In genomic region chr2:240451108-240451611, GRCh38 we compare ENCODE assay signal across 12 cellular contexts. TPM values are rescaled to one million over a fixed set of nuclear protein-coding genes. Genes with fewer than 3 reads are reported as not detected.
DNase-seq lines count a peak whose midpoint lies in the region; ATAC-seq and TF ChIP-seq lines count a peak whose summit lies in the region.
"Had no signal": no experiment of that assay in that cellular context is flagged by ENCODE, and none has a peak within 500 bp of the region (broad histone marks: within the 10 kb centered on the region; RNA-seq: fewer than 3 reads in every experiment).

No MANE protein-coding gene starts in this region.

- H3K9me3 ChIP-seq in SK-N-SH (no peaks in the 10 kb centered on the region), neural cell (ENCODE audit: low read length) (no peaks in the 10 kb centered on the region), vagina (no peaks in the 10 kb centered on the region)

- H3K27me3 ChIP-seq in SK-N-SH (ENCODE audit: insufficient read depth) (no peaks in the 10 kb centered on the region), neural cell (ENCODE audit: insufficient read depth, low read depth, low read length) (no peaks in the 10 kb centered on the region), vagina (no peaks in the 10 kb centered on the region)

- TF ChIP-seq EP300 in SK-N-SH (IDR thresholded peaks at IDR 0.05; ENCODE audit: borderline replicate concordance in 1 of 2, low read depth in 1 of 2, low read length in 1 of 2) (no peak), neural cell (conservative IDR thresholded peaks at IDR 0.05; ENCODE audit: poor library complexity, severe bottlenecking) (no peak)

- peaks cover 20% of the 10 kb centered on the region for H3K27me3 Mint-ChIP-seq in glutamatergic neuron (ENCODE audit: unreplicated experiment)
- peaks cover 34% of the 10 kb centered on the region for H3K27me3 Mint-ChIP-seq in activated CD8-positive, alpha-beta T cell treated with anti-CD3 and anti-CD28 coated beads, Interleukin-2, amount 10 ng/mL, durations not matched to agents 7 days and 5 days (ENCODE audit: low read depth)

- H2AFZ ChIP-seq in SK-N-SH (ENCODE audit: low read depth) (no peak overlapping the region), neural cell (ENCODE audit: low read depth, low read length) (no peak overlapping the region)

- H3K9me3 Mint-ChIP-seq in glutamatergic neuron (ENCODE audit: unreplicated experiment): peaks cover 12% of the 10 kb centered on the region
- H3K9me3 Mint-ChIP-seq in activated CD8-positive, alpha-beta T cell treated with anti-CD3 and anti-CD28 coated beads, Interleukin-2, amount 10 ng/mL, durations not matched to agents 7 days and 5 days (ENCODE audit: insufficient read depth): no peaks in the 10 kb centered on the region
- H3K9me3 Mint-ChIP-seq: activated T-cell treated with anti-CD3 and anti-CD28 coated beads, Interleukin-2, amount 50 U/mL, for 24 hours had no signal

- H3K27ac Mint-ChIP-seq in glutamatergic neuron (ENCODE audit: unreplicated experiment): no peak overlapping the region
- H3K27ac Mint-ChIP-seq in activated CD8-positive, alpha-beta T cell treated with anti-CD3 and anti-CD28 coated beads, Interleukin-2, amount 10 ng/mL, durations not matched to agents 7 days and 5 days: no peak overlapping the region
- H3K27ac Mint-ChIP-seq: activated T-cell treated with anti-CD3 and anti-CD28 coated beads, Interleukin-2, amount 50 U/mL, for 24 hours had no signal

- no peaks in the 10 kb centered on the region for H3K36me3 ChIP-seq in SK-N-SH (replicated peaks in 1 of 2; ENCODE audit: control insufficient read depth in 1 of 2, insufficient read depth in 2 of 2, low read length in 1 of 2)
- no peaks in the 10 kb centered on the region for H3K36me3 ChIP-seq in neural cell (ENCODE audit: insufficient read depth, low read length)
- no peaks in the 10 kb centered on the region for H3K36me3 ChIP-seq in vagina

- peaks cover 75% of the 10 kb centered on the region for H4K20me1 ChIP-seq in SK-N-SH (ENCODE audit: insufficient read depth)
- no peaks in the 10 kb centered on the region for H4K20me1 ChIP-seq in neural cell (ENCODE audit: insufficient read depth)

- no peaks in the 10 kb centered on the region for H3K36me3 Mint-ChIP-seq in glutamatergic neuron (ENCODE audit: unreplicated experiment)
- H3K36me3 Mint-ChIP-seq in activated CD8-positive, alpha-beta T cell treated with anti-CD3 and anti-CD28 coated beads, Interleukin-2, amount 10 ng/mL, durations not matched to agents 7 days and 5 days (ENCODE audit: low read depth): no peaks in the 10 kb centered on the region

- intact Hi-C loops in vagina (cut with DNase I): loop anchor here (5.0 kb wide), 1 partner anchor 116 kb away; the partner anchor contains the start of gene RNPEPL1

- 100% methylated on average over 2 of the region's 13 CpGs for WGBS in SK-N-SH (ENCODE audit: low lambda C conversion rate)

- peaks cover 6 to 24% of the 10 kb centered on the region in 2 experiments; a peak in 2 of 4 replicates for H3K4me1 ChIP-seq in SK-N-SH (ENCODE audit: control insufficient read depth in 1 of 2, insufficient read depth in 2 of 2, low read depth in 1 of 2, low read length in 1 of 2)
- peaks cover 87% of the 10 kb centered on the region for H3K4me1 ChIP-seq in vagina

- H3K4me3 ChIP-seq in SK-N-SH (ENCODE audit: low read depth in 2 of 2, low read length in 1 of 2) (no peak overlapping the region), neural cell (ENCODE audit: low read length) (no peak overlapping the region), vagina (no peak overlapping the region)

- TF ChIP-seq POLR2A in vagina (IDR thresholded peaks at IDR 0.05): no peak

- no peak for DNase-seq in SK-N-SH
- DNase-seq in glutamatergic neuron: no peak
- DNase-seq in vagina (ENCODE audit: extremely low spot score in 2 of 2): no peak
- DNase-seq in activated CD8-positive, alpha-beta T cell treated with anti-CD3 and anti-CD28 coated beads, Interleukin-2, amount 10 ng/mL, durations not matched to agents 7 days and 5 days: no peak
- DNase-seq: activated T-cell treated with anti-CD3 and anti-CD28 coated beads, Interleukin-2, amount 50 U/mL, for 24 hours; erythroblast; NCI-H226; stimulated activated CD4-positive, alpha-beta T cell treated with anti-CD3 and anti-CD28 coated beads, Interleukin-4, amount 100 ng/mL, for 4 hours had no signal

- H3K4me1 Mint-ChIP-seq in glutamatergic neuron (ENCODE audit: low read depth, unreplicated experiment): peaks cover 21% of the 10 kb centered on the region
- H3K4me1 Mint-ChIP-seq in activated CD8-positive, alpha-beta T cell treated with anti-CD3 and anti-CD28 coated beads, Interleukin-2, amount 10 ng/mL, durations not matched to agents 7 days and 5 days (ENCODE audit: low read depth): peaks cover 6% of the 10 kb centered on the region

- TF ChIP-seq RAD21 in SK-N-SH (IDR thresholded peaks at IDR 0.05; ENCODE audit: low read length): no peak
- no peak for TF ChIP-seq RAD21 in neural cell (conservative IDR thresholded peaks at IDR 0.05)

- CTCF ChIA-PET in SK-N-SH (lab: Yijun Ruan, JAX): interaction anchor here (1.0 to 1.8 kb wide), 3 partner anchors 15 to 219 kb away, joined by 3 to 5 read pairs (median 5); partner anchors contain the start of gene GPC1
- CTCF ChIA-PET in activated CD8-positive, alpha-beta T cell treated with anti-CD3 and anti-CD28 coated beads, Interleukin-2, amount 10 ng/mL, durations not matched to agents 7 days and 5 days (lab: Charles Lee): no interaction called here

- peak; percentile 14 for ATAC-seq in SK-N-SH treated with all-trans-retinoic acid at 6 μM for 48 hours
- no peak for ATAC-seq in activated CD8-positive, alpha-beta T cell treated with anti-CD3 and anti-CD28 coated beads, Interleukin-2, amount 10 ng/mL, durations not matched to agents 7 days and 5 days
- no peak for ATAC-seq in HG03159 (IDR thresholded peaks at IDR 0.05; ENCODE audit: unreplicated experiment)
- no peak for ATAC-seq in GM21786 (IDR thresholded peaks at IDR 0.05; ENCODE audit: unreplicated experiment)

- H3F3A ChIP-seq in SK-N-SH (replicated peaks; ENCODE audit: insufficient read depth) (no peaks in the 10 kb centered on the region), neural cell (ENCODE audit: insufficient read depth, low read length, poor library complexity, severe bottlenecking) (no peaks in the 10 kb centered on the region)

- no peak overlapping the region for H3K4me2 ChIP-seq in SK-N-SH
- no peak overlapping the region for H3K4me2 ChIP-seq in neural cell (ENCODE audit: low read length)

- H3K79me2 ChIP-seq in SK-N-SH (ENCODE audit: insufficient read depth) (peaks cover 16% of the 10 kb centered on the region; the same call in 1 of the 2 replicates), neural cell (replicated peaks; ENCODE audit: insufficient read depth, low read length) (peaks cover 63% of the 10 kb centered on the region)

- H3K4me3 Mint-ChIP-seq in glutamatergic neuron (ENCODE audit: unreplicated experiment): no peak overlapping the region
- H3K4me3 Mint-ChIP-seq in activated CD8-positive, alpha-beta T cell treated with anti-CD3 and anti-CD28 coated beads, Interleukin-2, amount 10 ng/mL, durations not matched to agents 7 days and 5 days: no peak overlapping the region

- no peak overlapping the region for H3K27ac ChIP-seq in SK-N-SH (ENCODE audit: low read depth in 2 of 2, low read length in 1 of 2)
- H3K27ac ChIP-seq in neural cell (ENCODE audit: low read length): no peak overlapping the region
- peak overlapping the region; percentile 81 for H3K27ac ChIP-seq in vagina

- H3K9ac ChIP-seq in SK-N-SH (no peak overlapping the region), neural cell (ENCODE audit: low read length) (peak overlapping the region; percentile 9)

- TF ChIP-seq CTCF in SK-N-SH (IDR thresholded peaks at IDR 0.05) (no peak), glutamatergic neuron (IDR thresholded peaks at IDR 0.05; ENCODE audit: partially characterized antibody, unreplicated experiment) (peak; percentile 28), neural cell (IDR thresholded peaks at IDR 0.05; ENCODE audit: poor library complexity, severe bottlenecking) (no peak), vagina (IDR thresholded peaks at IDR 0.05) (no peak)

- H3K9me2 ChIP-seq in SK-N-SH (no peaks in the 10 kb centered on the region), neural cell (ENCODE audit: insufficient read depth, low read length) (no peaks in the 10 kb centered on the region)

- POLR2A ChIA-PET in SK-N-SH (lab: Yijun Ruan, JAX): interaction anchor here (1.1 kb wide), 1 partner anchor 14 kb away, joined by 3 read pairs; no protein-coding TSS in a partner anchor
- POLR2A ChIA-PET in activated CD8-positive, alpha-beta T cell treated with anti-CD3 and anti-CD28 coated beads, Interleukin-2, amount 10 ng/mL, durations not matched to agents 7 days and 5 days (lab: Charles Lee): no interaction called here

TF ChIP-seq in SK-N-SH treated with all-trans-retinoic acid at 6 μM for 48 hours, 23 proteins besides CTCF, POLR2A, EP300 and RAD21 (continues in another document):
- TF ChIP-seq ZFP30 (CRISPR knock-in tag; IDR thresholded peaks at IDR 0.05) (no peak), ZFP3 (CRISPR knock-in tag; IDR thresholded peaks at IDR 0.05) (no peak), CSDC2 (CRISPR knock-in tag; IDR thresholded peaks at IDR 0.05) (no peak), BACH2 (CRISPR knock-in tag; IDR thresholded peaks at IDR 0.05; ENCODE audit: borderline replicate concordance) (no peak)

TF ChIP-seq in SK-N-SH, 30 proteins besides CTCF, POLR2A, EP300 and RAD21 (continues in another document):
- TF ChIP-seq ELF1 (IDR thresholded peaks at IDR 0.05) (no peak), RFX5 (IDR thresholded peaks at IDR 0.05; ENCODE audit: low read length) (no peak), TCF12 (IDR thresholded peaks at IDR 0.05) (no peak), YY1 (IDR thresholded peaks at IDR 0.05; ENCODE audit: low read depth) (no peak)

TF ChIP-seq in neural cell, 6 proteins besides CTCF, POLR2A, EP300 and RAD21:
- no peak for TF ChIP-seq POLR2AphosphoS5 (IDR thresholded peaks at IDR 0.05)
- TF ChIP-seq SMC3 (conservative IDR thresholded peaks at IDR 0.05; ENCODE audit: poor library complexity): no peak
- no peak for TF ChIP-seq TAF1 (IDR thresholded peaks at IDR 0.05; ENCODE audit: low read depth)

RNA-seq across cellular contexts. Expression of gene GPC1, which starts 15.7 kb away (rescaled TPM):
- polyA plus RNA-seq in SK-N-SH (2012; rRNA removed): 49.0 and 65.5 TPM in 2 replicates
- polyA plus RNA-seq in SK-N-SH (2012; cell fraction: cytosol; rRNA removed): 25.9 and 50.4 TPM in 2 replicates
- polyA plus RNA-seq in SK-N-SH (2012; cell fraction: nucleus; rRNA removed): 183 TPM in 2 replicates
- 155 TPM for total RNA-seq in glutamatergic neuron (ENCODE audit: unreplicated experiment)
- 74.0 and 101 TPM in 2 replicates for polyA plus RNA-seq in neural cell
- polyA minus RNA-seq in neural cell: 61.9 and 76.0 TPM in 2 replicates
- total RNA-seq in vagina: 73.2 TPM
- total RNA-seq in activated CD8-positive, alpha-beta T cell treated with anti-CD3 and anti-CD28 coated beads, Interleukin-2, amount 10 ng/mL, durations not matched to agents 7 days and 5 days: 1 to 10 TPM; 4.4 to 5.7 TPM

Comparison
In these comparisons a context has a peak if more than half of its experiments do, and no peak if none do; other contexts are left out.
1. RNA of gene GPC1, which starts 15.7 kb away (total RNA-seq): 155 TPM in glutamatergic neuron (single experiment) and 73.2 TPM in vagina (single experiment); 4.4 to 5.7 TPM in activated CD8-positive, alpha-beta T cell treated with anti-CD3 and anti-CD28 coated beads, Interleukin-2, amount 10 ng/mL, durations not matched to agents 7 days and 5 days; every median in the first group is over 10 times any median in the second.